Comparison of ENCODE assay signal across 13 cellular contexts in the genomic region with DNA sequence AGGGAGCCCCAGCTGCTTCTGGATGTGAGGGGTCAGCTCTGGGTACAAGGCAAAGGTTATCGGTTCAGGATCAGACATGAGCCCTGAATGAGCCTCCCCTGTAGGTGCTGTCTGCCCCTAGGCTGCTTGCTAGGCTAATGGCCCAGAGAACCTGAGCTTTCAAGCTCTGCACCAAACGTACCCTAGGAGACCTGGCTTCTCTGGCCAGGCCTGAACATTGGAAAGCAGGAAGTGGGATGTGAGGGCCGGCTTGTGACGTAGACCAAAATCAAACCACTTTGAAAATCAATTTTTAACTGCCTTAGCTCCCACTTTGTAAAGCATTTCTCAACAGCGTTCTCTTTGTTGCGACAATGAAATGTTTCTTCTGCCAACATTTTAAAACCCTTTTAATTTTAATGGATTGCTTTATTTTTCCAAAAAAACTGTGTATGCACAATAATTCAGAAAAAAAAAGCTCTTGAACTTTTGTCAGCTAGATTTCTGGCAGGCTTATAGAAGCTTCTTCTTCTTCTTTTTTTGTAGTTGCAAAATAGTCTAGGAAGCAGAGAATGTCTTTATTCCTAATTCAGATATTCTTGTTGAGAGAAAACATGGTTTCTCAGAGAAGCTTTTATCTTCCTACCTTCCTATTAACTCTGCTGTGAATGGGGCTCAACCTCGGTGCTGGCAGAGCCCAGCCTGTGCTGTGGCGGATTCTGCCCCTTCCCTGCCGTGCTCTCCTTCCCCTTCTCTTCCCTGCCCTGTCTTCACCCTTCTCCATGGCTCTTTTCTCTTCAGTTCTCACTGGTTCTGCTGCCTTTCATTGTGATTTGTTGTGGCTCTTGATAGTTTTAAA.
DNase-seq lines count a peak whose midpoint lies in the region; ATAC-seq, FAIRE-seq and TF ChIP-seq lines count a peak whose summit lies in the region.
"Had no signal": no experiment of that assay in that cellular context is flagged by ENCODE, and none has a peak within 500 bp of the region (broad histone marks: within the 10 kb centered on the region; RNA-seq: fewer than 3 reads in every experiment).

No MANE protein-coding gene starts in this region.

- no peak for DNase-seq in right lobe of liver
- no peak for DNase-seq in HepG2 (ENCODE audit: low spot score)
- DNase-seq in psoas muscle = peak; percentile 19 to 53
- DNase-seq in activated CD4-positive, alpha-beta T cell treated with anti-CD3 and anti-CD28 coated beads, Interleukin-2, amount 10 ng/mL, durations not matched to agents 7 days and 5 days = no peak
- DNase-seq in activated CD8-positive, alpha-beta T cell treated with anti-CD3 and anti-CD28 coated beads, Interleukin-2, amount 10 ng/mL, durations not matched to agents 7 days and 5 days = no peak
- DNase-seq in SKM-1 treated with dmso at 0.1 percent for 144 hours (lab: John Stamatoyannopoulos, UW; ENCODE audit: unreplicated experiment) = no peak
- DNase-seq: activated T-cell treated with anti-CD3 and anti-CD28 coated beads for 4 hours; stimulated activated naive CD8-positive, alpha-beta T cell treated with anti-CD3 and anti-CD28 coated beads, Interleukin-15, amount 100 ng/mL, for 72 hours had no signal

- no peak overlapping the region for H3K9ac ChIP-seq in HepG2 (ENCODE audit: insufficient read depth, low read depth, low read length)

- no peak overlapping the region for H3K27ac Mint-ChIP-seq in activated CD4-positive, alpha-beta T cell treated with anti-CD3 and anti-CD28 coated beads, Interleukin-2, amount 10 ng/mL, durations not matched to agents 7 days and 5 days
- no peak overlapping the region for H3K27ac Mint-ChIP-seq in activated CD8-positive, alpha-beta T cell treated with anti-CD3 and anti-CD28 coated beads, Interleukin-2, amount 10 ng/mL, durations not matched to agents 7 days and 5 days
- H3K27ac Mint-ChIP-seq: memory B cell; stimulated activated naive CD8-positive, alpha-beta T cell treated with anti-CD3 and anti-CD28 coated beads, Interleukin-15, amount 100 ng/mL, for 72 hours had no signal

- in situ Hi-C loops in HepG2 (cut with HindIII; ENCODE audit: extremely low pct_ligation_motif_present, low pct_unique_long_range_greater_than_20kb) = no loop called here

- CTCF ChIA-PET in HepG2 (lab: Yijun Ruan, JAX; ENCODE audit: low intra/inter-chr PET ratio, low total read pairs) = no interaction called here
- CTCF ChIA-PET in activated CD4-positive, alpha-beta T cell treated with anti-CD3 and anti-CD28 coated beads, Interleukin-2, amount 10 ng/mL, durations not matched to agents 7 days and 5 days (lab: Charles Lee) = interaction anchor here (0.6 kb wide), 1 partner anchor 810 kb away, joined by 4 read pairs; a partner anchor contains a TSS
- CTCF ChIA-PET in activated CD8-positive, alpha-beta T cell treated with anti-CD3 and anti-CD28 coated beads, Interleukin-2, amount 10 ng/mL, durations not matched to agents 7 days and 5 days (lab: Charles Lee) = no interaction called here

- H3K4me1 ChIP-seq in right lobe of liver (no peaks in the 10 kb centered on the region), HepG2 (ENCODE audit: insufficient read depth, low read length) (no peaks in the 10 kb centered on the region), gastroesophageal sphincter (peaks cover 0 to 7% (median 0%) of the 10 kb centered on the region in 3 donors), psoas muscle (no peaks in the 10 kb centered on the region)

- ATAC-seq in right lobe of liver = peak in 3 of 4 donors; percentile 39 to 67 (median 51)
- no peak for ATAC-seq in HepG2
- ATAC-seq in gastroesophageal sphincter = peak; percentile 78
- peak in 1 of 4 donors; percentile 73 for ATAC-seq in psoas muscle
- no peak for ATAC-seq in activated CD8-positive, alpha-beta T cell treated with anti-CD3 and anti-CD28 coated beads, Interleukin-2, amount 10 ng/mL, durations not matched to agents 7 days and 5 days
- no peak for ATAC-seq in HG03196 (IDR thresholded peaks at IDR 0.05; ENCODE audit: unreplicated experiment)
- ATAC-seq: SK-N-SH treated with all-trans-retinoic acid at 6 μM for 48 hours; stimulated activated naive CD8-positive, alpha-beta T cell treated with anti-CD3 and anti-CD28 coated beads, Interleukin-15, amount 100 ng/mL, for 72 hours had no signal

- no peak for FAIRE-seq in HepG2 (lab: Jason Lieb, UNC)
- FAIRE-seq: A204.1 had no signal

- H3K27me3 Mint-ChIP-seq in activated CD4-positive, alpha-beta T cell treated with anti-CD3 and anti-CD28 coated beads, Interleukin-2, amount 10 ng/mL, durations not matched to agents 7 days and 5 days = peaks cover 21% of the 10 kb centered on the region
- peaks cover 27% of the 10 kb centered on the region for H3K27me3 Mint-ChIP-seq in activated CD8-positive, alpha-beta T cell treated with anti-CD3 and anti-CD28 coated beads, Interleukin-2, amount 10 ng/mL, durations not matched to agents 7 days and 5 days (ENCODE audit: low read depth)

- H2AFZ ChIP-seq in HepG2 (ENCODE audit: low read length) = no peak overlapping the region

- POLR2A ChIA-PET in HepG2 (lab: Yijun Ruan, JAX) = no interaction called here
- POLR2A ChIA-PET in activated CD4-positive, alpha-beta T cell treated with anti-CD3 and anti-CD28 coated beads, Interleukin-2, amount 10 ng/mL, durations not matched to agents 7 days and 5 days (lab: Charles Lee) = no interaction called here
- POLR2A ChIA-PET in activated CD8-positive, alpha-beta T cell treated with anti-CD3 and anti-CD28 coated beads, Interleukin-2, amount 10 ng/mL, durations not matched to agents 7 days and 5 days (lab: Charles Lee) = no interaction called here

- TF ChIP-seq POLR2A in right lobe of liver (IDR thresholded peaks at IDR 0.05) (no peak), HepG2 (IDR thresholded peaks at IDR 0.05; ENCODE audit: insufficient read depth in 1 of 2, low read depth in 2 of 2, low read length in 2 of 2) (no peak), gastroesophageal sphincter (IDR thresholded peaks at IDR 0.05) (no peak)

- H3K27me3 ChIP-seq in right lobe of liver (no peaks in the 10 kb centered on the region), HepG2 (ENCODE audit: control insufficient read depth in 1 of 2, insufficient read depth in 2 of 2, low read length in 2 of 2) (peaks cover 0 to 7% of the 10 kb centered on the region in 2 experiments; a peak in 3 of 5 replicates), gastroesophageal sphincter (no peaks in the 10 kb centered on the region), psoas muscle (ENCODE audit: insufficient read depth in 3 of 3, low read length in 2 of 3) (no peaks in the 10 kb centered on the region)

- TF ChIP-seq EP300 in HepG2 (IDR thresholded peaks at IDR 0.05; ENCODE audit: low read depth in 2 of 2, low read length in 2 of 2) (no peak), HepG2 (CRISPR knock-in tag; IDR thresholded peaks at IDR 0.05; ENCODE audit: borderline replicate concordance) (no peak), gastroesophageal sphincter (IDR thresholded peaks at IDR 0.05) (no peak)

- no peak for TF ChIP-seq CTCF in right lobe of liver (IDR thresholded peaks at IDR 0.05)
- no peak for TF ChIP-seq CTCF in HepG2 (CRISPR knock-in tag; IDR thresholded peaks at IDR 0.05)
- no peak for TF ChIP-seq CTCF in gastroesophageal sphincter (IDR thresholded peaks at IDR 0.05)
- no peak for TF ChIP-seq CTCF in psoas muscle (IDR thresholded peaks at IDR 0.05)

- no peak overlapping the region for H3K4me3 ChIP-seq in right lobe of liver
- no peak overlapping the region for H3K4me3 ChIP-seq in HepG2 (replicated peaks in 1 of 3; ENCODE audit: insufficient read depth in 1 of 3, low read depth in 2 of 3, low read length in 3 of 3)
- H3K4me3 ChIP-seq in gastroesophageal sphincter = no peak overlapping the region
- H3K4me3 ChIP-seq in psoas muscle = no peak overlapping the region

- BruUV-seq in HepG2 (replicated peaks; lab: Mats Ljungman, UMichigan) = no TSS peak

- H3K4me3 Mint-ChIP-seq in activated CD4-positive, alpha-beta T cell treated with anti-CD3 and anti-CD28 coated beads, Interleukin-2, amount 10 ng/mL, durations not matched to agents 7 days and 5 days = no peak overlapping the region
- no peak overlapping the region for H3K4me3 Mint-ChIP-seq in activated CD8-positive, alpha-beta T cell treated with anti-CD3 and anti-CD28 coated beads, Interleukin-2, amount 10 ng/mL, durations not matched to agents 7 days and 5 days
- H3K4me3 Mint-ChIP-seq: memory B cell; stimulated activated naive CD8-positive, alpha-beta T cell treated with anti-CD3 and anti-CD28 coated beads, Interleukin-15, amount 100 ng/mL, for 72 hours had no signal

- H3K4me1 Mint-ChIP-seq in activated CD4-positive, alpha-beta T cell treated with anti-CD3 and anti-CD28 coated beads, Interleukin-2, amount 10 ng/mL, durations not matched to agents 7 days and 5 days = no peaks in the 10 kb centered on the region
- no peaks in the 10 kb centered on the region for H3K4me1 Mint-ChIP-seq in activated CD8-positive, alpha-beta T cell treated with anti-CD3 and anti-CD28 coated beads, Interleukin-2, amount 10 ng/mL, durations not matched to agents 7 days and 5 days (ENCODE audit: low read depth)
- H3K4me1 Mint-ChIP-seq: memory B cell; stimulated activated naive CD8-positive, alpha-beta T cell treated with anti-CD3 and anti-CD28 coated beads, Interleukin-15, amount 100 ng/mL, for 72 hours had no signal

- no peaks in the 10 kb centered on the region for H3K9me3 Mint-ChIP-seq in activated CD4-positive, alpha-beta T cell treated with anti-CD3 and anti-CD28 coated beads, Interleukin-2, amount 10 ng/mL, durations not matched to agents 7 days and 5 days
- H3K9me3 Mint-ChIP-seq in activated CD8-positive, alpha-beta T cell treated with anti-CD3 and anti-CD28 coated beads, Interleukin-2, amount 10 ng/mL, durations not matched to agents 7 days and 5 days (ENCODE audit: insufficient read depth) = no peaks in the 10 kb centered on the region
- H3K9me3 Mint-ChIP-seq: memory B cell; stimulated activated naive CD8-positive, alpha-beta T cell treated with anti-CD3 and anti-CD28 coated beads, Interleukin-15, amount 100 ng/mL, for 72 hours had no signal

- H3K36me3 Mint-ChIP-seq in activated CD4-positive, alpha-beta T cell treated with anti-CD3 and anti-CD28 coated beads, Interleukin-2, amount 10 ng/mL, durations not matched to agents 7 days and 5 days (ENCODE audit: low read depth) = no peaks in the 10 kb centered on the region
- H3K36me3 Mint-ChIP-seq in activated CD8-positive, alpha-beta T cell treated with anti-CD3 and anti-CD28 coated beads, Interleukin-2, amount 10 ng/mL, durations not matched to agents 7 days and 5 days (ENCODE audit: low read depth) = no peaks in the 10 kb centered on the region
- H3K36me3 Mint-ChIP-seq: memory B cell had no signal

- H3K36me3 ChIP-seq in right lobe of liver (no peaks in the 10 kb centered on the region), HepG2 (replicated peaks in 1 of 2; ENCODE audit: control insufficient read depth in 1 of 2, insufficient read depth in 2 of 2, low read length in 2 of 2) (no peaks in the 10 kb centered on the region), gastroesophageal sphincter (no peaks in the 10 kb centered on the region), psoas muscle (ENCODE audit: insufficient read depth in 1 of 2, low read depth in 1 of 2) (no peaks in the 10 kb centered on the region)

- H3K9me3 ChIP-seq in right lobe of liver = no peaks in the 10 kb centered on the region
- no peaks in the 10 kb centered on the region for H3K9me3 ChIP-seq in HepG2 (ENCODE audit: low read length)
- H3K9me3 ChIP-seq in gastroesophageal sphincter = no peaks in the 10 kb centered on the region
- H3K9me3 ChIP-seq in psoas muscle = no peaks in the 10 kb centered on the region

- H4K20me1 ChIP-seq in HepG2 (ENCODE audit: insufficient read depth, low read length) = no peaks in the 10 kb centered on the region

- intact Hi-C loops in right lobe of liver (cut with DNase I) (no loop called here), HepG2 (cut with micrococcal nuclease; ENCODE audit: unreplicated experiment) (no loop called here), psoas muscle (cut with DNase I) (no loop called here)

- no peak for TF ChIP-seq RAD21 in HepG2 (CRISPR knock-in tag; IDR thresholded peaks at IDR 0.05)

- H3K4me2 ChIP-seq in HepG2 (ENCODE audit: low read depth, low read length) = no peak overlapping the region

- 50% methylated on average over 7 of the region's 9 CpGs for WGBS in right lobe of liver (ENCODE audit: insufficient coverage, low coverage, low lambda C conversion rate, missing lambda C conversion rate)
- WGBS in HepG2 (ENCODE audit: low lambda C conversion rate) = 34% methylated on average over 8 of the region's 9 CpGs
- WGBS in gastroesophageal sphincter (ENCODE audit: low coverage in 1 of 2), 2 donors = 46 to 54% methylated on average over 7 to 8 of the region's 9 CpGs
- WGBS in psoas muscle, 3 donors = 60 to 68% (median 67%) methylated on average over 9 of the region's 9 CpGs

- no peaks in the 10 kb centered on the region for H3K79me2 ChIP-seq in HepG2 (ENCODE audit: insufficient read depth, low read length)

- H3K27ac ChIP-seq in right lobe of liver = no peak overlapping the region
- no peak overlapping the region for H3K27ac ChIP-seq in HepG2 (ENCODE audit: extremely low read length, insufficient read depth, low read length)
- H3K27ac ChIP-seq in gastroesophageal sphincter = peak overlapping the region; percentile 35 to 75 (median 68)
- peak overlapping the region; percentile 42 for H3K27ac ChIP-seq in psoas muscle

Comparison
In these comparisons a context has a peak if more than half of its experiments do, and no peak if none do; other contexts are left out.
1. ATAC-seq: peak in right lobe of liver (3 of 4) and gastroesophageal sphincter (single experiment); none in HepG2 (single experiment), activated CD8-positive, alpha-beta T cell treated with anti-CD3 and anti-CD28 coated beads, Interleukin-2, amount 10 ng/mL, durations not matched to agents 7 days and 5 days (single experiment) and HG03196 (single experiment).
2. DNase-seq: peak in psoas muscle (2 of 2); none in right lobe of liver (0 of 3), HepG2 (single experiment), activated CD4-positive, alpha-beta T cell treated with anti-CD3 and anti-CD28 coated beads, Interleukin-2, amount 10 ng/mL, durations not matched to agents 7 days and 5 days (single experiment), activated CD8-positive, alpha-beta T cell treated with anti-CD3 and anti-CD28 coated beads, Interleukin-2, amount 10 ng/mL, durations not matched to agents 7 days and 5 days (single experiment) and SKM-1 treated with dmso at 0.1 percent for 144 hours (single experiment).
3. H3K27ac ChIP-seq: peak in gastroesophageal sphincter (4 of 4) and psoas muscle (single experiment); none in right lobe of liver (0 of 3) and HepG2 (single experiment).